Comparison of ENCODE assay signal across 19 cellular contexts in the genomic region with DNA sequence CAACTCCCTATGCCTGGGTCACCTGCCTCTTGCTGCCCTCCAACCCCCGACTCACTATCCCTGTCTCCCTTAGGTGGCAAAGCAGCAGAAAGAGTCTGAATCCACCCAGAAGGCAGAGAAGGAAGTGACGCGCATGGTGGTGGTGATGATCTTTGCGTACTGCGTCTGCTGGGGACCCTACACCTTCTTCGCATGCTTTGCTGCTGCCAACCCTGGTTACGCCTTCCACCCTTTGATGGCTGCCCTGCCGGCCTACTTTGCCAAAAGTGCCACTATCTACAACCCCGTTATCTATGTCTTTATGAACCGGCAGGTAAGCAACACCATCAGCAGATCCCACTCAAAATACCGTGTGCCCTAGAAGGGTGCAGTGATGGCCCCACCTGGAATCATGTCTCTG. TPM values are rescaled to one million over a fixed set of nuclear protein-coding genes. Genes with fewer than 3 reads are reported as not detected.
"Had no signal": no experiment of that assay in that cellular context is flagged by ENCODE, and none has a peak within 500 bp of the region (broad histone marks: within the 10 kb centered on the region; RNA-seq: fewer than 3 reads in every experiment).

No MANE protein-coding gene starts in this region.

RNA-seq across cellular contexts. Expression of a gene that starts 12.2 kb away (rescaled TPM):
- total RNA-seq: activated naive CD4-positive, alpha-beta T cell treated with anti-CD3 and anti-CD28 coated beads for 36 hours; activated naive CD4-positive, alpha-beta T cell treated with anti-CD3 and anti-CD28 coated beads, Interleukin-2, amount 50 U/mL, for 72 hours; activated naive CD8-positive, alpha-beta T cell treated with anti-CD3 and anti-CD28 coated beads for 36 hours; activated naive CD8-positive, alpha-beta T cell treated with anti-CD3 and anti-CD28 coated beads, Interleukin-2, amount 10 ng/mL, durations not matched to agents 7 days and 5 days; activated T-cell treated with anti-CD3 and anti-CD28 coated beads, Interleukin-2, amount 50 U/mL, for 4 hours; activated T-cell treated with anti-CD3 and anti-CD28 coated beads, Interleukin-2, amount 50 U/mL, for 72 hours; activated T-helper 1 cell treated with anti-CD3 and anti-CD28 coated beads, Interleukin-12 subunit alpha, Interleukin-12 subunit beta, Interleukin-2, Interleukin-4 antibody, amounts not matched to agents 30 ng/mL and 10 ng/mL and 1 ng/mL, durations not matched to agents 14 hours and 24 hours and 36 hours; activated T-helper 17 cell treated with anti-CD3 and anti-CD28 coated beads, Interleukin-2, amount 50 U/mL, for 72 hours; activated T-helper 2 cell treated with anti-CD3 and anti-CD28 coated beads, Interferon-gamma antibody, Interleukin-2, Interleukin-4, amounts not matched to agents 10 μg/mL and 5 μg/mL and 100 μg/mL, durations not matched to agents 14 hours and 24 hours and 36 hours; adrenal gland; aorta; ascending aorta; astrocyte; body of pancreas; breast epithelium; bronchial epithelial cell; cardiac muscle cell; cardiac septum; cerebellum had no signal

RNA-seq across cellular contexts. Expression of a gene that starts 26.2 kb away (rescaled TPM):
- total RNA-seq: activated naive CD4-positive, alpha-beta T cell treated with anti-CD3 and anti-CD28 coated beads for 36 hours; activated naive CD4-positive, alpha-beta T cell treated with anti-CD3 and anti-CD28 coated beads, Interleukin-2, amount 50 U/mL, for 72 hours; activated naive CD8-positive, alpha-beta T cell treated with anti-CD3 and anti-CD28 coated beads for 36 hours; activated naive CD8-positive, alpha-beta T cell treated with anti-CD3 and anti-CD28 coated beads, Interleukin-2, amount 10 ng/mL, durations not matched to agents 7 days and 5 days; activated T-cell treated with anti-CD3 and anti-CD28 coated beads, Interleukin-2, amount 50 U/mL, for 4 hours; activated T-cell treated with anti-CD3 and anti-CD28 coated beads, Interleukin-2, amount 50 U/mL, for 72 hours; activated T-helper 1 cell treated with anti-CD3 and anti-CD28 coated beads, Interleukin-12 subunit alpha, Interleukin-12 subunit beta, Interleukin-2, Interleukin-4 antibody, amounts not matched to agents 30 ng/mL and 10 ng/mL and 1 ng/mL, durations not matched to agents 14 hours and 24 hours and 36 hours; activated T-helper 17 cell treated with anti-CD3 and anti-CD28 coated beads, Interleukin-2, amount 50 U/mL, for 72 hours; activated T-helper 2 cell treated with anti-CD3 and anti-CD28 coated beads, Interferon-gamma antibody, Interleukin-2, Interleukin-4, amounts not matched to agents 10 μg/mL and 5 μg/mL and 100 μg/mL, durations not matched to agents 14 hours and 24 hours and 36 hours; adrenal gland; aorta; ascending aorta; astrocyte; body of pancreas; breast epithelium; bronchial epithelial cell; cardiac muscle cell; cardiac septum; cerebellum had no signal
